In genomic region chr19:18697680-18698079, GRCh38 we compare ENCODE assay signal across 15 cellular contexts. TPM values are rescaled to one million over a fixed set of nuclear protein-coding genes. Genes with fewer than 3 reads are reported as not detected.
DNase-seq lines count a peak whose midpoint lies in the region; ATAC-seq, FAIRE-seq and TF ChIP-seq lines count a peak whose summit lies in the region.
"Had no signal": no experiment of that assay in that cellular context is flagged by ENCODE, and none has a peak within 500 bp of the region (broad histone marks: within the 10 kb centered on the region; RNA-seq: fewer than 3 reads in every experiment).

No MANE protein-coding gene starts in this region.

- no peak overlapping the region for H2AFZ ChIP-seq in HepG2 (ENCODE audit: low read length)

- TF ChIP-seq CTCF in right lobe of liver (IDR thresholded peaks at IDR 0.05) = no peak
- TF ChIP-seq CTCF in HepG2 (CRISPR knock-in tag; IDR thresholded peaks at IDR 0.05) = no peak
- TF ChIP-seq CTCF in GM10248 (IDR thresholded peaks at IDR 0.05; ENCODE audit: control extremely low read depth, extremely low read depth, low read depth, missing control alignments) = no peak

- peaks cover 0 to 16% (median 0%) of the 10 kb centered on the region in 4 donors for H3K4me1 ChIP-seq in right lobe of liver
- H3K4me1 ChIP-seq in HepG2 (ENCODE audit: insufficient read depth, low read length) = no peaks in the 10 kb centered on the region

- no peak for TF ChIP-seq EP300 in HepG2 (IDR thresholded peaks at IDR 0.05; ENCODE audit: low read depth in 2 of 2, low read length in 2 of 2)
- no peak for TF ChIP-seq EP300 in HepG2 (CRISPR knock-in tag; IDR thresholded peaks at IDR 0.05; ENCODE audit: borderline replicate concordance)

- TF ChIP-seq POLR2A in right lobe of liver (IDR thresholded peaks at IDR 0.05) = no peak
- TF ChIP-seq POLR2A in HepG2 (IDR thresholded peaks at IDR 0.05; ENCODE audit: insufficient read depth in 1 of 2, low read depth in 2 of 2, low read length in 2 of 2) = no peak

- no peak overlapping the region for H3K4me2 ChIP-seq in HepG2 (ENCODE audit: low read depth, low read length)

- no CpG with 5 or more reads among the region's 3 CpGs for WGBS in right lobe of liver (ENCODE audit: insufficient coverage, low coverage, low lambda C conversion rate, missing lambda C conversion rate)
- WGBS in HepG2 (ENCODE audit: low lambda C conversion rate) = 100% methylated on average over 1 of the region's 3 CpGs

- peaks cover 23% of the 10 kb centered on the region for H3K79me2 ChIP-seq in HepG2 (ENCODE audit: insufficient read depth, low read length)

- H3K36me3 ChIP-seq in right lobe of liver = no peaks in the 10 kb centered on the region
- H3K36me3 ChIP-seq in HepG2 (replicated peaks in 1 of 2; ENCODE audit: control insufficient read depth in 1 of 2, insufficient read depth in 2 of 2, low read length in 2 of 2) = no peaks in the 10 kb centered on the region; a peak in 1 of 5 replicates
- H3K36me3 ChIP-seq: uterus had no signal

- FAIRE-seq in HepG2 (lab: Jason Lieb, UNC) = no peak
- FAIRE-seq: frontal cortex, G401.6, H54 had no signal

- no TSS peak for BruUV-seq in HepG2 (replicated peaks; lab: Mats Ljungman, UMichigan)

- H3K4me3 ChIP-seq in right lobe of liver (no peak overlapping the region), HepG2 (replicated peaks in 1 of 3; ENCODE audit: insufficient read depth in 1 of 3, low read depth in 2 of 3, low read length in 3 of 3) (no peak overlapping the region)
- H3K4me3 ChIP-seq: uterus had no signal

- DNase-seq in right lobe of liver (peak; percentile 62 to 78 (median 78)), HepG2 (ENCODE audit: low spot score) (no peak), NCI-H2196 treated with DMSO at 0.1 percent for 48 hours (lab: John Stamatoyannopoulos, UW; ENCODE audit: unreplicated experiment) (peak; percentile 43), iPS-NIHi11 (ENCODE audit: low spot score) (peak; percentile 4), KG1 (lab: John Stamatoyannopoulos, UW) (no peak), ureter (ENCODE audit: low spot score) (no peak), GM10248 (ENCODE audit: extremely low spot score) (no peak)
- DNase-seq: endodermal cell, uterus had no signal

- CTCF ChIA-PET in HepG2 (lab: Yijun Ruan, JAX; ENCODE audit: low intra/inter-chr PET ratio, low total read pairs) (no interaction called here), GM10248 (lab: Yijun Ruan, JAX) (no interaction called here)

- intact Hi-C loops in right lobe of liver (cut with DNase I) (no loop called here), HepG2 (cut with micrococcal nuclease; ENCODE audit: unreplicated experiment) (no loop called here)

- in situ Hi-C loops in HepG2 (cut with HindIII; ENCODE audit: extremely low pct_ligation_motif_present, low pct_unique_long_range_greater_than_20kb) = no loop called here

- H3K9me3 ChIP-seq in right lobe of liver (no peaks in the 10 kb centered on the region), HepG2 (ENCODE audit: low read length) (no peaks in the 10 kb centered on the region)
- H3K9me3 ChIP-seq: uterus had no signal

- ATAC-seq in right lobe of liver (peak; percentile 37 to 50 (median 44)), HepG2 (no peak), HG03039 (IDR thresholded peaks at IDR 0.05; ENCODE audit: unreplicated experiment) (no peak)
- ATAC-seq: activated naive CD4-positive, alpha-beta T cell treated with anti-CD3 and anti-CD28 coated beads, Interleukin-2, amount 50 U/mL, for 72 hours; SK-N-SH treated with all-trans-retinoic acid at 6 μM for 48 hours had no signal

- peaks cover 11% of the 10 kb centered on the region; the same call in 1 of the 2 replicates for H4K20me1 ChIP-seq in HepG2 (ENCODE audit: insufficient read depth, low read length)

- no peak overlapping the region for H3K27ac ChIP-seq in right lobe of liver
- H3K27ac ChIP-seq in HepG2 (ENCODE audit: extremely low read length, insufficient read depth, low read length) = no peak overlapping the region
- H3K27ac ChIP-seq: uterus had no signal

- H3K9ac ChIP-seq in HepG2 (ENCODE audit: insufficient read depth, low read depth, low read length) = no peak overlapping the region

- TF ChIP-seq RAD21 in HepG2 (CRISPR knock-in tag; IDR thresholded peaks at IDR 0.05) = no peak

- H3K27me3 ChIP-seq in right lobe of liver (no peaks in the 10 kb centered on the region), HepG2 (ENCODE audit: control insufficient read depth in 1 of 2, insufficient read depth in 2 of 2, low read length in 2 of 2) (no peaks in the 10 kb centered on the region)
- H3K27me3 ChIP-seq: uterus had no signal

- POLR2A ChIA-PET in HepG2 (lab: Yijun Ruan, JAX) (no interaction called here), GM10248 (lab: Yijun Ruan, JAX) (interaction anchor here (0.6 kb wide), 1 partner anchor 495 kb away, joined by 3 read pairs; no protein-coding TSS in a partner anchor)

TF ChIP-seq in HepG2, 621 proteins besides CTCF, POLR2A, EP300 and RAD21 (continues in another document):
- no peak for TF ChIP-seq MAX (IDR thresholded peaks at IDR 0.05)
- TF ChIP-seq GATAD1 (CRISPR knock-in tag; IDR thresholded peaks at IDR 0.05) = no peak

RNA-seq across cellular contexts. Expression of gene CRTC1, which starts 14.2 kb away (rescaled TPM):
- total RNA-seq in right lobe of liver = 1 to 10 TPM; 1.7 to 7.2 (median 4.9) TPM
- total RNA-seq in HepG2 (2016; rRNA removed; fragmentation: Illumina TruSeq; extraction: Trizol) = 1.3 and 2.0 TPM in 2 replicates
- 1.1 and 1.4 TPM in 2 replicates for total RNA-seq in HepG2 (2016; cell fraction: cytosol; rRNA removed; fragmentation: Illumina TruSeq; extraction: Trizol; ENCODE audit: low read depth)
- 1.7 and 2.3 TPM in 2 replicates for total RNA-seq in HepG2 (2016; cell fraction: insoluble cytoplasmic fraction; rRNA removed; fragmentation: Illumina TruSeq; extraction: Trizol)
- total RNA-seq in HepG2 (2016; cell fraction: membrane; rRNA removed; fragmentation: Illumina TruSeq; extraction: Trizol) = 2.2 TPM in 2 replicates
- total RNA-seq in HepG2 (2016; cell fraction: nucleus; rRNA removed; fragmentation: Illumina TruSeq; extraction: Trizol) = 3.1 and 3.5 TPM in 2 replicates
- polyA plus RNA-seq in HepG2 (2011; rRNA removed) = 2.7 and 3.2 TPM in 2 replicates
- 0.50 and 0.95 TPM in 2 replicates for polyA plus RNA-seq in HepG2 (2011; cell fraction: cytosol; rRNA removed)
- 31.6 and 41.4 TPM in 2 replicates for polyA plus RNA-seq in HepG2 (2011; cell fraction: nucleus; rRNA removed)
- polyA plus RNA-seq in HepG2 (2012) = 6.5 and 6.6 TPM in 2 replicates
- 2.6 and 2.8 TPM in 2 replicates for polyA plus RNA-seq in HepG2 (2016; cell fraction: cytosol; fragmentation: Illumina TruSeq; extraction: Trizol; ENCODE audit: low read depth)
- polyA plus RNA-seq in HepG2 (2016; cell fraction: insoluble cytoplasmic fraction; fragmentation: Illumina TruSeq; extraction: Trizol; ENCODE audit: low read depth) = 5.0 and 6.1 TPM in 2 replicates
- polyA plus RNA-seq in HepG2 (2016; cell fraction: membrane; fragmentation: Illumina TruSeq; extraction: Trizol; ENCODE audit: low read depth) = 4.2 TPM in 2 replicates
- polyA plus RNA-seq in HepG2 (2016; cell fraction: nucleus; fragmentation: Illumina TruSeq; extraction: Trizol; ENCODE audit: insufficient read depth, low read depth) = 17.9 and 20.5 TPM in 2 replicates
- 1.4 and 2.3 TPM in 2 replicates for polyA minus RNA-seq in HepG2 (2011; rRNA and poly(A)+ RNA removed; ENCODE audit: low replicate concordance)
- polyA minus RNA-seq in HepG2 (2011; cell fraction: cytosol; rRNA and poly(A)+ RNA removed) = 2.1 and 2.7 TPM in 2 replicates
- polyA minus RNA-seq in HepG2 (2011; cell fraction: nucleus; rRNA and poly(A)+ RNA removed) = 5.2 and 5.5 TPM in 2 replicates
- total RNA-seq in ureter = 19.7 TPM

Comparison
In these comparisons a context has a peak if more than half of its experiments do, and no peak if none do; other contexts are left out.
1. ATAC-seq: peak in right lobe of liver (4 of 4); none in HepG2 (single experiment) and HG03039 (single experiment).
2. DNase-seq: peak in right lobe of liver (3 of 3), NCI-H2196 treated with DMSO at 0.1 percent for 48 hours (single experiment) and iPS-NIHi11 (single experiment); none in HepG2 (single experiment), KG1 (single experiment), ureter (single experiment) and GM10248 (single experiment).